In the genomic region with DNA sequence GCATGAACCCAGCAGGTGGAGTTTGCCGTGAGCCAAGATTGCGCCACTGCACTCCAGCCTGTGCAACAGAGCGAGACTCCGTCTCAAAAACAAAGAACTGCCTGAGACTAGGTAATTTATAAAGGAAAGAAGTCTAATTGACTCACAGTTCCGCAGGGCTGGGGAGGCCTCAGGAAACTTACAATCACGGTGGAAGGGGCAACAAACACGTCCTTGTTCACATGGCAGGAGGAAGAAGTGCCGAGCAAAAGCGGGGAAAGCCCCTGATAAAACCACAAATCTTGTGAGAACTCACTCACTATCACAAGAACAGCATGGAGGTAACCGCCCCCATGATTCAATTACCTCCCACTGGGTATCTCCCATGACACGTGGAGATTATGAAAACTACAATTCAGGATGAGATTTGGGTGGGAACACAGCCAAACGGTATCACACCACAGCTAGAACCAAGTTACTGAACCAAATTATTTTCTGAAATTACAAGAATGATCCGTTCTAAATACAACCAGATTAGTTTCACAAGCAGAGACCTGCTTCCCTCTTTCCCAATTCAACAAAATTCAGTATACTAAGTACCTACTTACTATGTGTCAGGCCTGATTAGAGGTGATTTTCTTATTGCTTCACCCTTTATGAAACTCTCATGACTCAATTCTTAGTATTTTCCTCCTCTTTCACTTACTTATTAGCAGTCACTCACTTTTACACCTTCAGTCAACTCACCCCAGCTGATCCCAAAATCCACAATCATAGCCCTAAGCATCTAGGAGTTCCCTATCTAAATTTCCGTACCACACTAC, we compare ENCODE assay signal across 9 cellular contexts. TPM values are rescaled to one million over a fixed set of nuclear protein-coding genes. Genes with fewer than 3 reads are reported as not detected.
DNase-seq lines count a peak whose midpoint lies in the region; ATAC-seq, FAIRE-seq and TF ChIP-seq lines count a peak whose summit lies in the region.
"Had no signal": no experiment of that assay in that cellular context is flagged by ENCODE, and none has a peak within 500 bp of the region (broad histone marks: within the 10 kb centered on the region; RNA-seq: fewer than 3 reads in every experiment).

No MANE protein-coding gene starts in this region.

- intact Hi-C loops in GM12878 (cut with micrococcal nuclease; ENCODE audit: unreplicated experiment): loop anchor here (2.0 to 5.0 kb wide), 2 partner anchors 38 to 50 kb away; no protein-coding TSS in a partner anchor
- intact Hi-C loops in Right ventricle myocardium inferior (cut with DNase I): no loop called here

- H3K9me3 ChIP-seq in GM12878 (replicated peaks; ENCODE audit: control insufficient read depth, insufficient read depth, low read length): peaks cover 11% of the 10 kb centered on the region; the same call in 2 of the 3 replicates
- H3K9me3 ChIP-seq: left lung had no signal

- H2AFZ ChIP-seq in GM12878 (ENCODE audit: control insufficient read depth, low read depth, low read length): peak overlapping the region; percentile 5

- peak overlapping the region; percentile 51 for H3K4me2 ChIP-seq in GM12878 (ENCODE audit: control insufficient read depth, insufficient read depth)

- 56% methylated on average over 14 of the region's 14 CpGs for WGBS in GM12878 (ENCODE audit: insufficient coverage, insufficient replicate concordance, low lambda C conversion rate, missing lambda C conversion rate)

- no peak for TF ChIP-seq CTCF in GM12878 (IDR thresholded peaks at IDR 0.05 in 2 of 3, conservative IDR thresholded peaks at IDR 0.05 in 1 of 3; ENCODE audit: control insufficient read depth in 2 of 3, extremely low read depth in 1 of 3, insufficient read depth in 1 of 3, low read depth in 3 of 3, low read length in 3 of 3)

- CTCF ChIA-PET in GM12878 (lab: Yijun Ruan, JAX): no interaction called here

- peaks cover 17% of the 10 kb centered on the region for H3K4me1 ChIP-seq in GM12878 (ENCODE audit: control insufficient read depth, insufficient read depth, low read length)

- H4K20me1 ChIP-seq in GM12878 (ENCODE audit: control insufficient read depth, insufficient read depth): no peaks in the 10 kb centered on the region

- SMC1A ChIA-PET in GM12878 (lab: Charles Lee; ENCODE audit: uncharacterized antibody, unreplicated experiment): interaction anchor here (0.6 to 0.8 kb wide), 2 partner anchors 8 to 68 kb away, joined by 3 to 4 read pairs; partner anchors contain the start of gene UBTD2

- DNase-seq in GM18507 (ENCODE audit: extremely low spot score, insufficient read length, low read depth) (no peak), T-helper 2 cell (peak in 4 of 5 experiments; percentile 25 to 72 (median 45)), GM12878 (ENCODE audit: low read depth, low spot score) (peak; percentile 55), NCI-H82 (lab: John Stamatoyannopoulos, UW) (no peak), Right ventricle myocardium inferior (ENCODE audit: missing footprints) (no peak)
- peak; percentile 34 to 70 (median 46) for DNase-seq in stimulated activated CD4-positive, alpha-beta T cell treated with anti-CD3 and anti-CD28 coated beads, Interleukin-1b, Interleukin-23, amount 100 ng/mL, for 24 hours (ENCODE audit: low read depth in 4 of 4, low spot score in 1 of 4)
- DNase-seq: left lung had no signal

- H3K4me3 ChIP-seq in GM12878: peak overlapping the region; percentile 49; the same call in 1 of the 2 replicates
- H3K4me3 ChIP-seq: left lung had no signal

- ATAC-seq in GM12878: peak; percentile 79
- ATAC-seq in GM18867 (IDR thresholded peaks at IDR 0.05; ENCODE audit: unreplicated experiment): no peak
- ATAC-seq in Right ventricle myocardium inferior: no peak
- ATAC-seq in HG03280 (IDR thresholded peaks at IDR 0.05; ENCODE audit: unreplicated experiment): no peak
- ATAC-seq: left lung had no signal

- RAD21 ChIA-PET in GM12878 (lab: Charles Lee; ENCODE audit: unreplicated experiment): interaction anchor here (1.0 kb wide), 1 partner anchor 10 kb away, joined by 3 read pairs; no protein-coding TSS in a partner anchor

- BruUV-seq in GM12878 (replicated peaks; lab: Mats Ljungman, UMichigan): TSS peak; percentile 30

- H3K9ac ChIP-seq in GM12878 (ENCODE audit: control insufficient read depth, insufficient read depth, low read length): no peak overlapping the region; the same call in 1 of the 2 replicates

- peaks cover 0 to 9% of the 10 kb centered on the region in 2 experiments; a peak in 1 of 4 replicates for H3K36me3 ChIP-seq in GM12878 (ENCODE audit: control insufficient read depth in 2 of 2, insufficient read depth in 2 of 2, low read length in 1 of 2)
- H3K36me3 ChIP-seq: left lung had no signal

- TF ChIP-seq POLR2A in GM12878 (IDR thresholded peaks at IDR 0.05; ENCODE audit: low read depth, low read length): no peak

- TF ChIP-seq RAD21 in GM12878 (IDR thresholded peaks at IDR 0.05; ENCODE audit: insufficient read depth, low read depth, low read length): no peak

- H3K79me2 ChIP-seq in GM12878 (ENCODE audit: control insufficient read depth, insufficient read depth, low read length): peaks cover 92% of the 10 kb centered on the region

- POLR2A ChIA-PET in GM12878 (lab: Charles Lee): no interaction called here

- no peak for TF ChIP-seq EP300 in GM12878 (IDR thresholded peaks at IDR 0.05; ENCODE audit: borderline replicate concordance in 1 of 2, control insufficient read depth in 1 of 2, low read depth in 2 of 2, low read length in 2 of 2)

- peak overlapping the region; percentile 66 for H3K27ac ChIP-seq in GM12878 (ENCODE audit: control insufficient read depth, insufficient read depth)
- H3K27ac ChIP-seq: left lung had no signal

- FAIRE-seq in GM18507 (lab: Jason Lieb, UNC): peak; percentile 53
- no peak for FAIRE-seq in GM12878 (lab: Jason Lieb, UNC)

- in situ Hi-C loops in GM12878 (cut with MboI): loop anchor here (25.0 kb wide), 1 partner anchor 863 kb away; the partner anchor contains the start of gene FGF18

- no peaks in the 10 kb centered on the region for H3K27me3 ChIP-seq in GM12878 (replicated peaks in 1 of 2; ENCODE audit: control insufficient read depth in 2 of 2, insufficient read depth in 2 of 2, low read length in 1 of 2)
- H3K27me3 ChIP-seq: left lung had no signal

TF ChIP-seq in GM12878, 131 proteins besides CTCF, POLR2A, EP300 and RAD21 (continues in another document):
- no peak for TF ChIP-seq SIX5 (IDR thresholded peaks at IDR 0.05; ENCODE audit: low read depth, low read length, severe bottlenecking)
- TF ChIP-seq FOXK2 (IDR thresholded peaks at IDR 0.05): no peak
- TF ChIP-seq STAT3 (IDR thresholded peaks at IDR 0.05; ENCODE audit: low read depth, low read length): no peak
- TF ChIP-seq IRF4 (IDR thresholded peaks at IDR 0.05; ENCODE audit: low read depth, low read length): no peak
- TF ChIP-seq EGR1 (IDR thresholded peaks at IDR 0.05; ENCODE audit: borderline replicate concordance in 1 of 2, low read depth in 2 of 2, low read length in 2 of 2): 0 out of 3 replicates have a peak, but pooled peaks of 1 of the 2 experiments have one; percentile 21
- TF ChIP-seq, protein P1, sequence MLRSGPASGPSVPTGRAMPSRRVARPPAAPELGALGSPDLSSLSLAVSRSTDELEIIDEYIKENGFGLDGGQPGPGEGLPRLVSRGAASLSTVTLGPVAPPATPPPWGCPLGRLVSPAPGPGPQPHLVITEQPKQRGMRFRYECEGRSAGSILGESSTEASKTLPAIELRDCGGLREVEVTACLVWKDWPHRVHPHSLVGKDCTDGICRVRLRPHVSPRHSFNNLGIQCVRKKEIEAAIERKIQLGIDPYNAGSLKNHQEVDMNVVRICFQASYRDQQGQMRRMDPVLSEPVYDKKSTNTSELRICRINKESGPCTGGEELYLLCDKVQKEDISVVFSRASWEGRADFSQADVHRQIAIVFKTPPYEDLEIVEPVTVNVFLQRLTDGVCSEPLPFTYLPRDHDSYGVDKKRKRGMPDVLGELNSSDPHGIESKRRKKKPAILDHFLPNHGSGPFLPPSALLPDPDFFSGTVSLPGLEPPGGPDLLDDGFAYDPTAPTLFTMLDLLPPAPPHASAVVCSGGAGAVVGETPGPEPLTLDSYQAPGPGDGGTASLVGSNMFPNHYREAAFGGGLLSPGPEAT (IDR thresholded peaks at IDR 0.05; ENCODE audit: low read depth): 0 out of 2 replicates have a peak, but pooled peaks have one; percentile 31
- no peak for TF ChIP-seq ZNF274 (IDR thresholded peaks at IDR 0.05; ENCODE audit: insufficient read depth, insufficient read length)
- peak; percentile 41 for TF ChIP-seq BCL3 (IDR thresholded peaks at IDR 0.05; ENCODE audit: borderline replicate concordance, insufficient read depth, low read depth, low read length, poor library complexity, severe bottlenecking)

RNA-seq across cellular contexts. Expression of gene UBTD2, which starts 8.4 kb away (rescaled TPM):
- total RNA-seq in GM12878 (2013; cell fraction: nucleolus; rRNA removed): 12.6 and 15.7 TPM in 2 replicates
- total RNA-seq in GM12878 (2014; rRNA removed) (22.4 and 26.6 TPM in 2 replicates), GM12878 (2014; rRNA removed; fragmentation: Illumina TruSeq; extraction: Trizol) (23.9 and 25.2 TPM in 2 replicates), GM12878 (2021) (22.3 and 23.0 TPM in 2 replicates), Right ventricle myocardium inferior (8.6 TPM)
- polyA plus RNA-seq in GM12878 (2011; ENCODE audit: low read depth): 6.2 TPM
- polyA plus RNA-seq in GM12878 (2011; rRNA removed) (16.5 and 22.5 TPM in 2 replicates), GM12878 (2014; fragmentation: Illumina TruSeq; extraction: Trizol) (30.5 and 37.4 TPM in 2 replicates), GM12878 (2014; fragmentation: Nextera tagmentation; extraction: Ambion mirVana) (10 to 100 TPM in 1 of 2 experiments, 1 to 10 TPM in 1; 7.7 to 12.5 TPM), GM12878 (2014; rRNA removed) (17.2 and 19.6 TPM in 2 replicates), GM12878 (2016; fragmentation: Nextera tagmentation; extraction: Ambion mirVana) (10 to 100 TPM; 14.3 to 19.1 TPM)
- 7.5 and 9.3 TPM in 2 replicates for polyA plus RNA-seq in GM12878 (2011; cell fraction: cytosol; rRNA removed)
- polyA plus RNA-seq in GM12878 (2011; cell fraction: nucleus; rRNA removed): 5.5 and 5.7 TPM in 2 replicates
- 7.6 and 15.8 TPM in 2 replicates for polyA plus RNA-seq in GM12878 (2012)
- polyA minus RNA-seq in GM12878 (2011; rRNA and poly(A)+ RNA removed): 11.2 and 15.1 TPM in 2 replicates
- 6.9 and 7.4 TPM in 2 replicates for polyA minus RNA-seq in GM12878 (2011; cell fraction: cytosol; rRNA and poly(A)+ RNA removed)
- 3.1 and 4.6 TPM in 2 replicates for polyA minus RNA-seq in GM12878 (2011; cell fraction: nucleus; rRNA and poly(A)+ RNA removed)

Comparison
In these comparisons a context has a peak if more than half of its experiments do, and no peak if none do; other contexts are left out.
1. DNase-seq: peak in T-helper 2 cell (4 of 5), GM12878 (single experiment) and stimulated activated CD4-positive, alpha-beta T cell treated with anti-CD3 and anti-CD28 coated beads, Interleukin-1b, Interleukin-23, amount 100 ng/mL, for 24 hours (4 of 4); none in GM18507 (single experiment), NCI-H82 (single experiment) and Right ventricle myocardium inferior (single experiment).